1 cellular context compared by ENCODE assay signal in genomic region chr1:226596531-226597165, GRCh38.
TF ChIP-seq lines count a peak whose summit lies in the region.

No MANE protein-coding gene starts in this region.

TF ChIP-seq in HepG2, 621 proteins besides CTCF, POLR2A, EP300 and RAD21:
- TF ChIP-seq FOXK1 (CRISPR knock-in tag; IDR thresholded peaks at IDR 0.05; ENCODE audit: borderline replicate concordance, low read depth) (no peak), ZNF431 (CRISPR knock-in tag; IDR thresholded peaks at IDR 0.05; ENCODE audit: borderline replicate concordance, low read depth) (no peak), PAX8 (CRISPR knock-in tag; IDR thresholded peaks at IDR 0.05; ENCODE audit: borderline replicate concordance) (no peak), SUZ12 (IDR thresholded peaks at IDR 0.05; ENCODE audit: low read depth, low read length) (no peak), HNF1B (CRISPR knock-in tag; IDR thresholded peaks at IDR 0.05) (no peak)
